22 cellular contexts compared by ENCODE assay signal in the genomic region with DNA sequence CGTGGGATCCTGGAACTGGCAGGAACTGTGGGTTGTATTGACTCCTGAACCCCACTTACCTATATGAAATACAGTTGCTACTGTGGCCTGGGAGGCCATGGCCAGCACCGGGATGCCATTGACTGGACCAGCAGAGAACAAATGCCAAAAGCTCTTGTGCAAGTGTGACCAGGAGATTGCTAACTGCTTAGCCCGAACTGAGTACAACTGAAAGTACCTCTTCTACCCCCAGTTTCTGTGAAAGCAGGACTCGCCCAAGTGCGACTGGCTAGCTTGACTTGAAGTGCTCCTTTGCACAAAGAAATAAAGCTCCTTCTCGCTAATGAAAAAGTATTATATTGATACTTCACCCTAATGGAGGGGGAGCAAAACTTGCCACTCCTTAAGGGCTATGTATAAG.
DNase-seq lines count a peak whose midpoint lies in the region; ATAC-seq and TF ChIP-seq lines count a peak whose summit lies in the region.
"Had no signal": no experiment of that assay in that cellular context is flagged by ENCODE, and none has a peak within 500 bp of the region (broad histone marks: within the 10 kb centered on the region; RNA-seq: fewer than 3 reads in every experiment).

No MANE protein-coding gene starts in this region.

- H3K27ac ChIP-seq in lower lobe of right lung (no peak overlapping the region), colonic mucosa (no peak overlapping the region), body of pancreas (no peak overlapping the region)
- H3K27ac ChIP-seq in CD4-positive, alpha-beta T cell (ENCODE audit: low read depth, low read length) = no peak overlapping the region
- H3K27ac ChIP-seq: BLaER1, heart left ventricle, sigmoid colon, transverse colon had no signal

- H3K9ac ChIP-seq in colonic mucosa (ENCODE audit: low read depth in 2 of 2, low read length in 2 of 2) = no peak overlapping the region
- H3K9ac ChIP-seq: BLaER1 had no signal

- no peaks in the 10 kb centered on the region for H3K36me3 Mint-ChIP-seq in activated T-cell treated with anti-CD3 and anti-CD28 coated beads, Interleukin-2, amount 50 U/mL, for 24 hours (ENCODE audit: low read depth)
- H3K36me3 Mint-ChIP-seq in CD4-positive, alpha-beta T cell (ENCODE audit: low read depth) = no peaks in the 10 kb centered on the region

- DNase-seq in lower lobe of right lung = no peak
- DNase-seq in colonic mucosa = no peak
- DNase-seq in activated T-cell treated with anti-CD3 and anti-CD28 coated beads, Interleukin-2, amount 50 U/mL, for 24 hours = no peak
- no peak for DNase-seq in body of pancreas
- no peak for DNase-seq in CD4-positive, alpha-beta T cell
- DNase-seq: activated CD4-positive, alpha-beta T cell treated with anti-CD3 and anti-CD28 coated beads, Interleukin-2, amount 50 U/mL, for 48 hours; aorta; cortex of kidney; DND-41; erythroblast; heart left ventricle; MG63; NCI-H2107; occipital lobe; SIG-M5; sigmoid colon; stimulated activated CD4-positive, alpha-beta T cell treated with anti-CD3 and anti-CD28 coated beads, Interleukin-4, amount 100 ng/mL, for 1 hour; transverse colon had no signal

- CTCF ChIA-PET in CD4-positive, alpha-beta T cell (lab: Charles Lee) = interaction anchor here (0.6 kb wide), 1 partner anchor 45 kb away, joined by 3 read pairs; no protein-coding TSS in a partner anchor

- H3K9me3 ChIP-seq in lower lobe of right lung (no peaks in the 10 kb centered on the region), colonic mucosa (no peaks in the 10 kb centered on the region), body of pancreas (no peaks in the 10 kb centered on the region)
- H3K9me3 ChIP-seq in CD4-positive, alpha-beta T cell (ENCODE audit: control insufficient read depth, low read length) = no peaks in the 10 kb centered on the region
- H3K9me3 ChIP-seq: BLaER1, heart left ventricle, MG63, sigmoid colon, transverse colon had no signal

- H3K4me3 ChIP-seq in lower lobe of right lung = no peak overlapping the region
- H3K4me3 ChIP-seq in colonic mucosa = no peak overlapping the region
- H3K4me3 ChIP-seq in body of pancreas = no peak overlapping the region
- H3K4me3 ChIP-seq: BLaER1, heart left ventricle, MG63, sigmoid colon, transverse colon had no signal

- peaks cover 17% of the 10 kb centered on the region for H3K27me3 Mint-ChIP-seq in activated T-cell treated with anti-CD3 and anti-CD28 coated beads, Interleukin-2, amount 50 U/mL, for 24 hours
- H3K27me3 Mint-ChIP-seq in CD4-positive, alpha-beta T cell = peaks cover 17% of the 10 kb centered on the region

- H3K4me1 ChIP-seq in lower lobe of right lung = no peaks in the 10 kb centered on the region
- no peaks in the 10 kb centered on the region for H3K4me1 ChIP-seq in colonic mucosa
- H3K4me1 ChIP-seq in body of pancreas = no peaks in the 10 kb centered on the region
- H3K4me1 ChIP-seq: BLaER1, heart left ventricle, sigmoid colon, transverse colon had no signal

- H3K27me3 ChIP-seq in lower lobe of right lung (ENCODE audit: low read depth) (peaks cover 4% of the 10 kb centered on the region), colonic mucosa (no peaks in the 10 kb centered on the region), body of pancreas (no peaks in the 10 kb centered on the region)
- peaks cover 11% of the 10 kb centered on the region for H3K27me3 ChIP-seq in CD4-positive, alpha-beta T cell (ENCODE audit: control insufficient read depth, insufficient read depth, low read length)
- H3K27me3 ChIP-seq: BLaER1 had no signal

- TF ChIP-seq POLR2A in body of pancreas (IDR thresholded peaks at IDR 0.05) = no peak

- POLR2A ChIA-PET in CD4-positive, alpha-beta T cell (lab: Charles Lee) = no interaction called here

- no peak overlapping the region for H3K27ac Mint-ChIP-seq in activated T-cell treated with anti-CD3 and anti-CD28 coated beads, Interleukin-2, amount 50 U/mL, for 24 hours
- H3K27ac Mint-ChIP-seq in CD4-positive, alpha-beta T cell = no peak overlapping the region

- no peak for TF ChIP-seq CTCF in lower lobe of right lung (IDR thresholded peaks at IDR 0.05)
- no peak for TF ChIP-seq CTCF in colonic mucosa (IDR thresholded peaks at IDR 0.05)
- TF ChIP-seq CTCF in body of pancreas (IDR thresholded peaks at IDR 0.05) = no peak
- no peak for TF ChIP-seq CTCF in CD4-positive, alpha-beta T cell (IDR thresholded peaks at IDR 0.05)

- H3K4me3 Mint-ChIP-seq in activated T-cell treated with anti-CD3 and anti-CD28 coated beads, Interleukin-2, amount 50 U/mL, for 24 hours = no peak overlapping the region
- no peak overlapping the region for H3K4me3 Mint-ChIP-seq in CD4-positive, alpha-beta T cell

- intact Hi-C loops in lower lobe of right lung (cut with DNase I) (no loop called here), colonic mucosa (cut with DNase I) (no loop called here), body of pancreas (cut with DNase I) (no loop called here)
- intact Hi-C loops in CD4-positive, alpha-beta T cell (cut with DNase I, micrococcal nuclease) = no loop called here

- H3K36me3 ChIP-seq in lower lobe of right lung (no peaks in the 10 kb centered on the region), colonic mucosa (no peaks in the 10 kb centered on the region), body of pancreas (replicated peaks in 1 of 2; ENCODE audit: insufficient read depth in 1 of 2, low read depth in 2 of 2) (no peaks in the 10 kb centered on the region)
- H3K36me3 ChIP-seq: BLaER1, heart left ventricle, MG63, sigmoid colon, transverse colon had no signal

- no peaks in the 10 kb centered on the region for H3K9me3 Mint-ChIP-seq in activated T-cell treated with anti-CD3 and anti-CD28 coated beads, Interleukin-2, amount 50 U/mL, for 24 hours
- no peaks in the 10 kb centered on the region for H3K9me3 Mint-ChIP-seq in CD4-positive, alpha-beta T cell

- no peaks in the 10 kb centered on the region for H3K4me1 Mint-ChIP-seq in activated T-cell treated with anti-CD3 and anti-CD28 coated beads, Interleukin-2, amount 50 U/mL, for 24 hours (ENCODE audit: low read depth)
- no peaks in the 10 kb centered on the region for H3K4me1 Mint-ChIP-seq in CD4-positive, alpha-beta T cell (ENCODE audit: low read depth)

- ATAC-seq in GM18870 (IDR thresholded peaks at IDR 0.05; ENCODE audit: unreplicated experiment) (peak; percentile 76), GM21619 (IDR thresholded peaks at IDR 0.05; ENCODE audit: unreplicated experiment) (peak; percentile 54), HG03135 (IDR thresholded peaks at IDR 0.05; ENCODE audit: unreplicated experiment) (peak; percentile 69), lower lobe of right lung (peak; percentile 13 to 16), body of pancreas (no peak)
- no peak for ATAC-seq in CD4-positive, alpha-beta T cell (ENCODE audit: poor library complexity)
- ATAC-seq: heart left ventricle had no signal

- 77 to 94% methylated on average over 6 of the region's 6 CpGs for WGBS in body of pancreas, 2 donors

Comparison
In these comparisons a context has a peak if more than half of its experiments do, and no peak if none do; other contexts are left out.
1. ATAC-seq: peak in GM18870 (single experiment), GM21619 (single experiment), HG03135 (single experiment) and lower lobe of right lung (2 of 2); none in body of pancreas (single experiment) and CD4-positive, alpha-beta T cell (single experiment).